In the genomic region with DNA sequence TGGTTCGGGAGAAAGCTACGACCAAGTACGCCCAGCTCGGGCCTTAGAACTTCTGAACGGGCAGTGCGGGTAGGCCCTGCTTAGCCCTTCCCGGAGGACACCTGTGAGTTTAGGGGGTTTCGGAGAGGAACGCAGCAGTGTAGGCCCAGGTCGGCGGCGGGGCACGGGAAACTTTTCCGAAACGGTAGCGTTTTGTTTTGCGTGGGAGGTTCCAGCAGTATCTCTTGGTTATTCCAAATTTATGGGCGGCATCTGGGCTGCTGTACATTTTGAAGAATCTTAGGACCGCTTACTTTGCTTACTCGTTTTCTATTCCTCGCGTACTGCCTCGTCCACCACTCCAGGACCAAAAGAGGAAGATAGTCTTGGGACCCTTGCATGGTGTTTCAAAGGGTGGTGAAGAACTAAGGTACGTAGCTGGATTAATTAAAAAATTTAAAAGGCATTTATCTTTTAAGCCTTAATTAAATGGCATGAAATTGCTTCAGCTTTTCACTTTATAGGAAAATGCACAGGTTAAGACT, we compare ENCODE assay signal across 1 cellular context.
A peak's percentile ranks its signal among the peaks of the same experiment; 100 is the strongest.
TF ChIP-seq lines count a peak whose summit lies in the region.

No MANE protein-coding gene starts in this region.

TF ChIP-seq in K562, 482 proteins besides CTCF, POLR2A, EP300 and RAD21 (continued from another document and continues in another):
- TF ChIP-seq, protein P1, sequence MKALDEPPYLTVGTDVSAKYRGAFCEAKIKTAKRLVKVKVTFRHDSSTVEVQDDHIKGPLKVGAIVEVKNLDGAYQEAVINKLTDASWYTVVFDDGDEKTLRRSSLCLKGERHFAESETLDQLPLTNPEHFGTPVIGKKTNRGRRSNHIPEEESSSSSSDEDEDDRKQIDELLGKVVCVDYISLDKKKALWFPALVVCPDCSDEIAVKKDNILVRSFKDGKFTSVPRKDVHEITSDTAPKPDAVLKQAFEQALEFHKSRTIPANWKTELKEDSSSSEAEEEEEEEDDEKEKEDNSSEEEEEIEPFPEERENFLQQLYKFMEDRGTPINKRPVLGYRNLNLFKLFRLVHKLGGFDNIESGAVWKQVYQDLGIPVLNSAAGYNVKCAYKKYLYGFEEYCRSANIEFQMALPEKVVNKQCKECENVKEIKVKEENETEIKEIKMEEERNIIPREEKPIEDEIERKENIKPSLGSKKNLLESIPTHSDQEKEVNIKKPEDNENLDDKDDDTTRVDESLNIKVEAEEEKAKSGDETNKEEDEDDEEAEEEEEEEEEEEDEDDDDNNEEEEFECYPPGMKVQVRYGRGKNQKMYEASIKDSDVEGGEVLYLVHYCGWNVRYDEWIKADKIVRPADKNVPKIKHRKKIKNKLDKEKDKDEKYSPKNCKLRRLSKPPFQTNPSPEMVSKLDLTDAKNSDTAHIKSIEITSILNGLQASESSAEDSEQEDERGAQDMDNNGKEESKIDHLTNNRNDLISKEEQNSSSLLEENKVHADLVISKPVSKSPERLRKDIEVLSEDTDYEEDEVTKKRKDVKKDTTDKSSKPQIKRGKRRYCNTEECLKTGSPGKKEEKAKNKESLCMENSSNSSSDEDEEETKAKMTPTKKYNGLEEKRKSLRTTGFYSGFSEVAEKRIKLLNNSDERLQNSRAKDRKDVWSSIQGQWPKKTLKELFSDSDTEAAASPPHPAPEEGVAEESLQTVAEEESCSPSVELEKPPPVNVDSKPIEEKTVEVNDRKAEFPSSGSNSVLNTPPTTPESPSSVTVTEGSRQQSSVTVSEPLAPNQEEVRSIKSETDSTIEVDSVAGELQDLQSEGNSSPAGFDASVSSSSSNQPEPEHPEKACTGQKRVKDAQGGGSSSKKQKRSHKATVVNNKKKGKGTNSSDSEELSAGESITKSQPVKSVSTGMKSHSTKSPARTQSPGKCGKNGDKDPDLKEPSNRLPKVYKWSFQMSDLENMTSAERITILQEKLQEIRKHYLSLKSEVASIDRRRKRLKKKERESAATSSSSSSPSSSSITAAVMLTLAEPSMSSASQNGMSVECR (CRISPR knock-in tag; IDR thresholded peaks at IDR 0.05), result peak; percentile 12; the same call in 1 of the 2 replicates
- TF ChIP-seq, protein P2, sequence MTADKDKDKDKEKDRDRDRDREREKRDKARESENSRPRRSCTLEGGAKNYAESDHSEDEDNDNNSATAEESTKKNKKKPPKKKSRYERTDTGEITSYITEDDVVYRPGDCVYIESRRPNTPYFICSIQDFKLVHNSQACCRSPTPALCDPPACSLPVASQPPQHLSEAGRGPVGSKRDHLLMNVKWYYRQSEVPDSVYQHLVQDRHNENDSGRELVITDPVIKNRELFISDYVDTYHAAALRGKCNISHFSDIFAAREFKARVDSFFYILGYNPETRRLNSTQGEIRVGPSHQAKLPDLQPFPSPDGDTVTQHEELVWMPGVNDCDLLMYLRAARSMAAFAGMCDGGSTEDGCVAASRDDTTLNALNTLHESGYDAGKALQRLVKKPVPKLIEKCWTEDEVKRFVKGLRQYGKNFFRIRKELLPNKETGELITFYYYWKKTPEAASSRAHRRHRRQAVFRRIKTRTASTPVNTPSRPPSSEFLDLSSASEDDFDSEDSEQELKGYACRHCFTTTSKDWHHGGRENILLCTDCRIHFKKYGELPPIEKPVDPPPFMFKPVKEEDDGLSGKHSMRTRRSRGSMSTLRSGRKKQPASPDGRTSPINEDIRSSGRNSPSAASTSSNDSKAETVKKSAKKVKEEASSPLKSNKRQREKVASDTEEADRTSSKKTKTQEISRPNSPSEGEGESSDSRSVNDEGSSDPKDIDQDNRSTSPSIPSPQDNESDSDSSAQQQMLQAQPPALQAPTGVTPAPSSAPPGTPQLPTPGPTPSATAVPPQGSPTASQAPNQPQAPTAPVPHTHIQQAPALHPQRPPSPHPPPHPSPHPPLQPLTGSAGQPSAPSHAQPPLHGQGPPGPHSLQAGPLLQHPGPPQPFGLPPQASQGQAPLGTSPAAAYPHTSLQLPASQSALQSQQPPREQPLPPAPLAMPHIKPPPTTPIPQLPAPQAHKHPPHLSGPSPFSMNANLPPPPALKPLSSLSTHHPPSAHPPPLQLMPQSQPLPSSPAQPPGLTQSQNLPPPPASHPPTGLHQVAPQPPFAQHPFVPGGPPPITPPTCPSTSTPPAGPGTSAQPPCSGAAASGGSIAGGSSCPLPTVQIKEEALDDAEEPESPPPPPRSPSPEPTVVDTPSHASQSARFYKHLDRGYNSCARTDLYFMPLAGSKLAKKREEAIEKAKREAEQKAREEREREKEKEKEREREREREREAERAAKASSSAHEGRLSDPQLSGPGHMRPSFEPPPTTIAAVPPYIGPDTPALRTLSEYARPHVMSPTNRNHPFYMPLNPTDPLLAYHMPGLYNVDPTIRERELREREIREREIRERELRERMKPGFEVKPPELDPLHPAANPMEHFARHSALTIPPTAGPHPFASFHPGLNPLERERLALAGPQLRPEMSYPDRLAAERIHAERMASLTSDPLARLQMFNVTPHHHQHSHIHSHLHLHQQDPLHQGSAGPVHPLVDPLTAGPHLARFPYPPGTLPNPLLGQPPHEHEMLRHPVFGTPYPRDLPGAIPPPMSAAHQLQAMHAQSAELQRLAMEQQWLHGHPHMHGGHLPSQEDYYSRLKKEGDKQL (CRISPR knock-in tag; IDR thresholded peaks at IDR 0.05; ENCODE audit: borderline replicate concordance), result no peak
- TF ChIP-seq TAF1 (IDR thresholded peaks at IDR 0.05; ENCODE audit: control insufficient read depth, extremely low read depth, insufficient read depth, low read length, severe bottlenecking) (no peak), EHMT2 (IDR thresholded peaks at IDR 0.05) (no peak), CHCHD3 (CRISPR knock-in tag; IDR thresholded peaks at IDR 0.05) (no peak), CEBPG (CRISPR knock-in tag; IDR thresholded peaks at IDR 0.05) (0 out of 2 replicates have a peak, but pooled peaks have one; percentile 16), CEBPG (tag; conservative IDR thresholded peaks at IDR 0.05 in 1 of 2, IDR thresholded peaks at IDR 0.05 in 1 of 2) (no peak), ESRRB (CRISPR knock-in tag; IDR thresholded peaks at IDR 0.05; ENCODE audit: borderline replicate concordance) (no peak), HDAC8 (tag; IDR thresholded peaks at IDR 0.05) (peak; percentile 57; the same call in 1 of the 2 replicates), KLF1 (tag; IDR thresholded peaks at IDR 0.05) (peak; percentile 53; the same call in 1 of the 2 replicates), SMARCA4 (IDR thresholded peaks at IDR 0.05) (peak; percentile 48; the same call in 1 of the 2 replicates), FIP1L1 (IDR thresholded peaks at IDR 0.05; ENCODE audit: low read depth, low read length, poor library complexity, severe bottlenecking) (no peak), ARNT (IDR thresholded peaks at IDR 0.05) (peak in 1 of 2 experiments; percentile 24; a peak in 1 of 4 replicates), NR3C1 (CRISPR knock-in tag; IDR thresholded peaks at IDR 0.05) (no peak), RCOR1 (IDR thresholded peaks at IDR 0.05; ENCODE audit: borderline replicate concordance in 1 of 2, low read depth in 2 of 2, low read length in 2 of 2) (no peak), PHF20 (IDR thresholded peaks at IDR 0.05; ENCODE audit: partially characterized antibody) (peak; percentile 0), CREM (IDR thresholded peaks at IDR 0.05; ENCODE audit: low read depth) (no peak), PRMT5 (CRISPR knock-in tag; IDR thresholded peaks at IDR 0.05) (0 out of 2 replicates have a peak, but pooled peaks have one; percentile 6), ARID2 (IDR thresholded peaks at IDR 0.05) (peak; percentile 38; the same call in 1 of the 2 replicates), MTA2 (IDR thresholded peaks at IDR 0.05; ENCODE audit: low read depth) (0 out of 2 replicates have a peak, but pooled peaks have one; percentile 4)
- TF ChIP-seq, protein P3, sequence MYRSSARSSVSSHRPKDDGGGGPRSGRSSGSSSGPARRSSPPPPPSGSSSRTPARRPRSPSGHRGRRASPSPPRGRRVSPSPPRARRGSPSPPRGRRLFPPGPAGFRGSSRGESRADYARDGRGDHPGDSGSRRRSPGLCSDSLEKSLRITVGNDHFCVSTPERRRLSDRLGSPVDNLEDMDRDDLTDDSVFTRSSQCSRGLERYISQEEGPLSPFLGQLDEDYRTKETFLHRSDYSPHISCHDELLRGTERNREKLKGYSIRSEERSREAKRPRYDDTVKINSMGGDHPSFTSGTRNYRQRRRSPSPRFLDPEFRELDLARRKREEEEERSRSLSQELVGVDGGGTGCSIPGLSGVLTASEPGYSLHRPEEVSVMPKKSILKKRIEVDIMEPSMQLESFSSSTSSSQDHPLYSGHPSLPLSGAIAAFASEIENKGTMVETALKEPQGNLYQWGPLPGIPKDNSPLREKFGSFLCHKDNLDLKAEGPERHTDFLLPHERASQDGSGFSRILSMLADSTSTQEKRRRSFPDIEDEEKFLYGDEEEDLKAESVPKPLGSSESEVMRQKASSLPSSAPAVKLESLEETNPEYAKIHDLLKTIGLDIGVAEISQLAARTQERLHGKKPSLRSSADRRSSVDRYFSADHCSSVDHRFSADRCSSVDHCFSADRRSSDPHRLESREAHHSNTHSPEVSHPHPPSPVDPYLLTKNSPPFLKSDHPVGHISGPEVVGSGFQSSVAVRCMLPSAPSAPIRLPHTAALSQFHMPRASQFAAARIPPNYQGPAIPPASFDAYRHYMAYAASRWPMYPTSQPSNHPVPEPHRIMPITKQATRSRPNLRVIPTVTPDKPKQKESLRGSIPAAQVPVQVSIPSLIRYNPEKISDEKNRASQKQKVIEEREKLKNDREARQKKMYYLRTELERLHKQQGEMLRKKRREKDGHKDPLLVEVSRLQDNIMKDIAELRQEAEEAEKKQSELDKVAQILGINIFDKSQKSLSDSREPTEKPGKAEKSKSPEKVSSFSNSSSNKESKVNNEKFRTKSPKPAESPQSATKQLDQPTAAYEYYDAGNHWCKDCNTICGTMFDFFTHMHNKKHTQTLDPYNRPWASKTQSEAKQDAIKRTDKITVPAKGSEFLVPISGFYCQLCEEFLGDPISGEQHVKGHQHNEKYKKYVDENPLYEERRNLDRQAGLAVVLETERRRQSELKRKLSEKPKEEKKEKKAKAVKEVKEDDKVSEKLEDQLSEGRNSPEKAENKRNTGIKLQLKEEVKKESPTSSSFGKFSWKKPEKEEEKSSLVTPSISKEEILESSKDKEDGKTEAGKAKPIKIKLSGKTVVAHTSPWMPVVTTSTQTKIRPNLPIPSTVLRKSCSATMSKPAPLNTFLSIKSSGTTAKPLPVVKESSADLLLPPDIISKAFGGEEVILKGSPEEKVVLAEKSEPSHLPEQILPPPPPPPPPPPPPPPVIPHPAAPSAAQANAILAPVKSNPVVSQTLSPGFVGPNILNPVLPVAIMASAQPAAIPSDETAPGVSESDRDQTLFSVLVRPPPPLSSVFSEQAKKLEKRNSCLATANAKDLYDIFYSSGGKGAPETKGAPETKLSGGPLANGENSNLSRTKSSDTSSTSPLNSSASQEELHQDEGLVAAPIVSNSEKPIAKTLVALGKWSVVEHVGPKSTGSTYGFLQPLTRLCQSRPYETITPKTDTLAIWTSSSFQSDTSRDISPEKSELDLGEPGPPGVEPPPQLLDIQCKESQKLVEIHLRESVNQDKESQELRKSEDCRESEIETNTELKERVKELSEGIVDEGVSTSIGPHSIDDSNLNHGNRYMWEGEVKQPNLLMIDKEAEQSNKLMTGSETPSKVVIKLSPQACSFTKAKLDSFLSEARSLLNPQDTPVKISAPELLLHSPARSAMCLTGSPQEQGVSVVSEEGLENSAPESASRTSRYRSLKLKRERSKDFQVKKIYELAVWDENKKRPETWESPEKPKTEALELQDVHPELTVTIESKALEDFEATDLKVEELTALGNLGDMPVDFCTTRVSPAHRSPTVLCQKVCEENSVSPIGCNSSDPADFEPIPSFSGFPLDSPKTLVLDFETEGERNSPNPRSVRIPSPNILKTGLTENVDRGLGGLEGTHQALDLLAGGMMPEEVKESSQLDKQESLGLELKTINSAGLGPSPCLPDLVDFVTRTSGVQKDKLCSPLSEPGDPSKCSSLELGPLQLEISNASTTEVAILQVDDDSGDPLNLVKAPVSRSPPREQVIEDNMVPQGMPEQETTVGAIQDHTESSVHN (IDR thresholded peaks at IDR 0.05; ENCODE audit: borderline replicate concordance in 1 of 2, low read depth in 1 of 2), result peak in 1 of 2 experiments; percentile 31; a peak in 1 of 4 replicates
- TF ChIP-seq, protein P4, sequence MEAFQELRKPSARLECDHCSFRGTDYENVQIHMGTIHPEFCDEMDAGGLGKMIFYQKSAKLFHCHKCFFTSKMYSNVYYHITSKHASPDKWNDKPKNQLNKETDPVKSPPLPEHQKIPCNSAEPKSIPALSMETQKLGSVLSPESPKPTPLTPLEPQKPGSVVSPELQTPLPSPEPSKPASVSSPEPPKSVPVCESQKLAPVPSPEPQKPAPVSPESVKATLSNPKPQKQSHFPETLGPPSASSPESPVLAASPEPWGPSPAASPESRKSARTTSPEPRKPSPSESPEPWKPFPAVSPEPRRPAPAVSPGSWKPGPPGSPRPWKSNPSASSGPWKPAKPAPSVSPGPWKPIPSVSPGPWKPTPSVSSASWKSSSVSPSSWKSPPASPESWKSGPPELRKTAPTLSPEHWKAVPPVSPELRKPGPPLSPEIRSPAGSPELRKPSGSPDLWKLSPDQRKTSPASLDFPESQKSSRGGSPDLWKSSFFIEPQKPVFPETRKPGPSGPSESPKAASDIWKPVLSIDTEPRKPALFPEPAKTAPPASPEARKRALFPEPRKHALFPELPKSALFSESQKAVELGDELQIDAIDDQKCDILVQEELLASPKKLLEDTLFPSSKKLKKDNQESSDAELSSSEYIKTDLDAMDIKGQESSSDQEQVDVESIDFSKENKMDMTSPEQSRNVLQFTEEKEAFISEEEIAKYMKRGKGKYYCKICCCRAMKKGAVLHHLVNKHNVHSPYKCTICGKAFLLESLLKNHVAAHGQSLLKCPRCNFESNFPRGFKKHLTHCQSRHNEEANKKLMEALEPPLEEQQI (IDR thresholded peaks at IDR 0.05), result 0 out of 2 replicates have a peak, but pooled peaks have one; percentile 9
- TF ChIP-seq, protein P5, sequence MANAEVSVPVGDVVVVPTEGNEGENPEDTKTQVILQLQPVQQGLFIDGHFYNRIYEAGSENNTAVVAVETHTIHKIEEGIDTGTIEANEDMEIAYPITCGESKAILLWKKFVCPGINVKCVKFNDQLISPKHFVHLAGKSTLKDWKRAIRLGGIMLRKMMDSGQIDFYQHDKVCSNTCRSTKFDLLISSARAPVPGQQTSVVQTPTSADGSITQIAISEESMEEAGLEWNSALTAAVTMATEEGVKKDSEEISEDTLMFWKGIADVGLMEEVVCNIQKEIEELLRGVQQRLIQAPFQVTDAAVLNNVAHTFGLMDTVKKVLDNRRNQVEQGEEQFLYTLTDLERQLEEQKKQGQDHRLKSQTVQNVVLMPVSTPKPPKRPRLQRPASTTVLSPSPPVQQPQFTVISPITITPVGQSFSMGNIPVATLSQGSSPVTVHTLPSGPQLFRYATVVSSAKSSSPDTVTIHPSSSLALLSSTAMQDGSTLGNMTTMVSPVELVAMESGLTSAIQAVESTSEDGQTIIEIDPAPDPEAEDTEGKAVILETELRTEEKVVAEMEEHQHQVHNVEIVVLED (CRISPR knock-in tag; IDR thresholded peaks at IDR 0.05), result no peak
- TF ChIP-seq, protein P6, sequence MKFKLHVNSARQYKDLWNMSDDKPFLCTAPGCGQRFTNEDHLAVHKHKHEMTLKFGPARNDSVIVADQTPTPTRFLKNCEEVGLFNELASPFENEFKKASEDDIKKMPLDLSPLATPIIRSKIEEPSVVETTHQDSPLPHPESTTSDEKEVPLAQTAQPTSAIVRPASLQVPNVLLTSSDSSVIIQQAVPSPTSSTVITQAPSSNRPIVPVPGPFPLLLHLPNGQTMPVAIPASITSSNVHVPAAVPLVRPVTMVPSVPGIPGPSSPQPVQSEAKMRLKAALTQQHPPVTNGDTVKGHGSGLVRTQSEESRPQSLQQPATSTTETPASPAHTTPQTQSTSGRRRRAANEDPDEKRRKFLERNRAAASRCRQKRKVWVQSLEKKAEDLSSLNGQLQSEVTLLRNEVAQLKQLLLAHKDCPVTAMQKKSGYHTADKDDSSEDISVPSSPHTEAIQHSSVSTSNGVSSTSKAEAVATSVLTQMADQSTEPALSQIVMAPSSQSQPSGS (CRISPR knock-in tag; IDR thresholded peaks at IDR 0.05), result no peak
- TF ChIP-seq, protein P7, sequence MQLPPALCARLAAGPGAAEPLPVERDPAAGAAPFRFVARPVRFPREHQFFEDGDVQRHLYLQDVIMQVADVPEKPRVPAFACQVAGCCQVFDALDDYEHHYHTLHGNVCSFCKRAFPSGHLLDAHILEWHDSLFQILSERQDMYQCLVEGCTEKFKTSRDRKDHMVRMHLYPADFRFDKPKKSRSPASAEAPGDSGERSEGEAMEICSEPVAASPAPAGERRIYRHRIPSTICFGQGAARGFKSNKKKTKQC (CRISPR knock-in tag; IDR thresholded peaks at IDR 0.05), result peak; percentile 83; the same call in 1 of the 2 replicates
